Comparison of ENCODE assay signal across 21 cellular contexts in genomic region chr21:21714396-21714795, GRCh38.
A peak's percentile ranks its signal among the peaks of the same experiment; 100 is the strongest.
DNase-seq lines count a peak whose midpoint lies in the region; ATAC-seq and TF ChIP-seq lines count a peak whose summit lies in the region.
"Had no signal": no experiment of that assay in that cellular context is flagged by ENCODE, and none has a peak within 500 bp of the region (broad histone marks: within the 10 kb centered on the region; RNA-seq: fewer than 3 reads in every experiment).

No MANE protein-coding gene starts in this region.

- peak overlapping the region; percentile 86 for H3K27ac ChIP-seq in ACC112 (ENCODE audit: low read depth, low read length)
- H3K27ac ChIP-seq: adrenal gland, esophagus muscularis mucosa, Peyer's patch, upper lobe of left lung had no signal

- H3K36me3 ChIP-seq in ACC112 (ENCODE audit: insufficient read depth, low read length) = no peaks in the 10 kb centered on the region
- H3K36me3 ChIP-seq: adrenal gland, esophagus muscularis mucosa, Peyer's patch, upper lobe of left lung had no signal

- no peaks in the 10 kb centered on the region; the same call in 1 of the 2 replicates for H3K27me3 Mint-ChIP-seq in HFFc6 (ENCODE audit: insufficient read depth)
- H3K27me3 Mint-ChIP-seq in T-cell = no peaks in the 10 kb centered on the region

- no peaks in the 10 kb centered on the region for H3K27me3 ChIP-seq in ACC112 (ENCODE audit: insufficient read depth, low read length)
- H3K27me3 ChIP-seq: adrenal gland, dorsolateral prefrontal cortex, esophagus muscularis mucosa, Peyer's patch, upper lobe of left lung had no signal

- CTCF ChIA-PET in T-cell (lab: Charles Lee) = no interaction called here

- H2AFZ ChIP-seq in ACC112 (ENCODE audit: low read length, unreplicated experiment) = no peak overlapping the region

- H3K4me1 Mint-ChIP-seq in HFFc6 (ENCODE audit: low read depth) = peaks cover 61% of the 10 kb centered on the region
- H3K4me1 Mint-ChIP-seq in T-cell = no peaks in the 10 kb centered on the region

- peak; percentile 76 for DNase-seq in HFFc6
- peak; percentile 38 for DNase-seq in amniotic epithelial cell (ENCODE audit: low read depth)
- peak; percentile 43 for DNase-seq in glomerular visceral epithelial cell (ENCODE audit: extremely low spot score)
- DNase-seq in NK-92 (lab: John Stamatoyannopoulos, UW; ENCODE audit: unreplicated experiment) = no peak
- DNase-seq in T-cell = no peak
- no peak for DNase-seq in left cardiac atrium
- no peak for DNase-seq in NK-92 treated with Interleukin-12 subunit alpha and Interleukin-12 subunit beta, amount 100 ng/mL, for 24 hours (lab: John Stamatoyannopoulos, UW)
- DNase-seq: ACHN; activated T-cell treated with anti-CD3 and anti-CD28 coated beads, Interleukin-2, amount 50 U/mL, for 4 hours; adrenal gland; dorsolateral prefrontal cortex; H9; NCI-H146; NCI-H526; Peyer's patch; stimulated activated CD4-positive, alpha-beta T cell treated with anti-CD3 and anti-CD28 coated beads, Interleukin-4, amount 100 ng/mL, for 1 hour; upper lobe of left lung had no signal

- POLR2A ChIA-PET in T-cell (lab: Charles Lee) = no interaction called here

- no peak for TF ChIP-seq CTCF in HFFc6 (IDR thresholded peaks at IDR 0.05)

- H3K4me1 ChIP-seq in ACC112 (ENCODE audit: control insufficient read depth, insufficient read depth, low read length, unreplicated experiment) = peaks cover 20% of the 10 kb centered on the region
- H3K4me1 ChIP-seq: adrenal gland, esophagus muscularis mucosa, Peyer's patch, upper lobe of left lung had no signal

- 0 out of 2 replicates have a peak overlapping the region, but pooled peaks have one; percentile 29 for H3K4me3 ChIP-seq in ACC112 (ENCODE audit: low read depth, low read length)
- H3K4me3 ChIP-seq: adrenal gland, dorsolateral prefrontal cortex, esophagus muscularis mucosa, Peyer's patch, upper lobe of left lung had no signal

- H3K4me3 Mint-ChIP-seq in HFFc6 (peak overlapping the region; percentile 78), T-cell (no peak overlapping the region)
- H3K4me3 Mint-ChIP-seq: activated T-cell treated with anti-CD3 and anti-CD28 coated beads, Interleukin-2, amount 50 U/mL, for 4 hours; H9; T-helper 1 cell treated with Interleukin-12 subunit alpha and Interleukin-12 subunit beta and Interleukin-4 antibody, amounts not matched to agents 30 μg/mL and 1 μg/mL, for 36 hours had no signal

- H3K36me3 Mint-ChIP-seq in HFFc6 (ENCODE audit: low read depth) = peaks cover 5% of the 10 kb centered on the region; the same call in 1 of the 2 replicates
- H3K36me3 Mint-ChIP-seq in T-cell = no peaks in the 10 kb centered on the region

- ATAC-seq in T-cell (replicated peaks in 1 of 4) (no peak), left cardiac atrium (no peak)
- ATAC-seq: activated T-cell treated with anti-CD3 and anti-CD28 coated beads, Interleukin-2, amount 50 U/mL, for 4 hours had no signal

- intact Hi-C loops in left cardiac atrium (cut with DNase I) = no loop called here

- H3K27ac Mint-ChIP-seq in HFFc6 (peak overlapping the region; percentile 89), T-cell (no peak overlapping the region)
- H3K27ac Mint-ChIP-seq: H9; T-helper 1 cell treated with Interleukin-12 subunit alpha and Interleukin-12 subunit beta and Interleukin-4 antibody, amounts not matched to agents 30 μg/mL and 1 μg/mL, for 36 hours had no signal

- no peaks in the 10 kb centered on the region for H3K79me2 ChIP-seq in ACC112 (ENCODE audit: control insufficient read depth, insufficient read depth, low read length, unreplicated experiment)

- H3K9me3 Mint-ChIP-seq in HFFc6 = no peaks in the 10 kb centered on the region
- H3K9me3 Mint-ChIP-seq in T-cell = peaks cover 0 to 17% (median 4%) of the 10 kb centered on the region in 3 donors
- H3K9me3 Mint-ChIP-seq: H9; nephron; T-helper 1 cell treated with Interleukin-12 subunit alpha and Interleukin-12 subunit beta and Interleukin-4 antibody, amounts not matched to agents 30 μg/mL and 1 μg/mL, for 36 hours had no signal

Comparison
In these comparisons a context has a peak if more than half of its experiments do, and no peak if none do; other contexts are left out.
1. DNase-seq: peak in HFFc6 (single experiment), amniotic epithelial cell (single experiment) and glomerular visceral epithelial cell (single experiment); none in NK-92 (single experiment), T-cell (0 of 34), left cardiac atrium (single experiment) and NK-92 treated with Interleukin-12 subunit alpha and Interleukin-12 subunit beta, amount 100 ng/mL, for 24 hours (single experiment).